Comparison of ENCODE assay signal across 8 cellular contexts in the genomic region with DNA sequence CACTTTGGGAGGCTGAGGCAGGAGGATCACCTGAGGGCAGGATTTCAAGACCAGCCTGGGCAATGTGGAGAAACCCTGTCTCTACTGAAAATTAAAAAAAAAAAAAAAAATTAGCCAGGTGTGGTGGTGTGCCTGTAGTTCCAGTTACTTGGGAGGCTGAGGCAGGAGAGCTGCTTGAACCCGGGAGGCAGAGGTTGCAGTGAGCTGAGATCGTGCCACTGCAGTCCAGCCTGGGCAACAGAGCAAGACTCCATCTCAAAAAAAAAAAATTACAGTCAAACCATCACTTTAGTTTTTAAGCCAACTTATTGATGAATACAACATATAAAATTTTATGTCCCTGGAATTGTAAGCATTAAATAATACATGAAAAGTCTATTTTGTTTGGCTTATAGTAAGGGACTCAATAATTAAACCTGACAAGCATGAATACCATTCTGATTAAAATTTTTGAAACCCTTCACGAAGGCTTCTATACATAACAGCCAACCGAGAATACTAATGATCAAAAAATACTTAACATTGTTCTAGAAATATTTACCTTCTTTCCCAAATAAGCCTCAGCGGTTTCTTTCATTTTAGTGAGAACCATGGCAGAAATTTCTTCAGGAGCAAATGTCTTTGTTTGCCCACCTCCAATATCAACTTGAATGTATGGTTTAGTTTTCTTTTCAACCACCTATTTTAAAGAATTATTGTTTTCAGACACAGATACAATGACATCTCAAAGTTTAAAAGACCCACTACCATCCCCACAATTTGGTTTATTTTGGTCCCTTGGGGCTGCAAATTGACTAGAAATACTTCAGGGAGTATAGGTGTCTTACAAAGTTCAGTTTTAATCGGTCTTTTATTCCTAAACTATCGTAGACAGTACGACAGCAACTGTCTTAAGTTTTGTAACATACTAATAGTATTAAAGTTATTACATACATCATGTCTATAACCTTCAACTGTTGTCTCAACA. TPM values are rescaled to one million over a fixed set of nuclear protein-coding genes. Genes with fewer than 3 reads are reported as not detected.
DNase-seq lines count a peak whose midpoint lies in the region; ATAC-seq and TF ChIP-seq lines count a peak whose summit lies in the region.

No MANE protein-coding gene starts in this region.

- no peak for DNase-seq in CD8-positive, alpha-beta T cell
- DNase-seq in Panc1 (ENCODE audit: low read depth, low spot score) (no peak), ovary (no peak), cerebellum (ENCODE audit: low spot score) (no peak), NK-92 (lab: John Stamatoyannopoulos, UW; ENCODE audit: unreplicated experiment) (no peak), D341Med (ENCODE audit: low spot score) (no peak)
- no peak for DNase-seq in activated CD8-positive, alpha-beta memory T cell treated with anti-CD3 and anti-CD28 coated beads, Interleukin-2, amount 50 U/mL, for 48 hours

- TF ChIP-seq CTCF in CD8-positive, alpha-beta T cell (IDR thresholded peaks at IDR 0.05) = no peak
- TF ChIP-seq CTCF in Panc1 (IDR thresholded peaks at IDR 0.05) = no peak
- no peak for TF ChIP-seq CTCF in ovary (IDR thresholded peaks at IDR 0.05)

- no TSS peak for BruUV-seq in Panc1 (replicated peaks; lab: Mats Ljungman, UMichigan)

- peaks cover 71% of the 10 kb centered on the region for H3K36me3 Mint-ChIP-seq in CD8-positive, alpha-beta T cell

- no peak for ATAC-seq in CD8-positive, alpha-beta T cell
- ATAC-seq in Panc1 = no peak

- no peak for TF ChIP-seq EP300 in ovary (IDR thresholded peaks at IDR 0.05)

- CTCF ChIA-PET in CD8-positive, alpha-beta T cell (lab: Charles Lee) = interaction anchor here (1.3 to 1.7 kb wide), 2 partner anchors 24 to 45 kb away, joined by 4 to 5 read pairs; no protein-coding TSS in a partner anchor
- CTCF ChIA-PET in Panc1 (lab: Charles Lee) = no interaction called here

- no peak for TF ChIP-seq POLR2A in ovary (IDR thresholded peaks at IDR 0.05)

- H3K27me3 ChIP-seq in CD8-positive, alpha-beta T cell (ENCODE audit: insufficient read depth, low read length) = no peaks in the 10 kb centered on the region
- H3K27me3 ChIP-seq in Panc1 (ENCODE audit: control insufficient read depth, insufficient read depth, low read length) = no peaks in the 10 kb centered on the region
- H3K27me3 ChIP-seq in esophagus (ENCODE audit: control insufficient read depth in 1 of 2, insufficient read depth in 2 of 2, low read length in 2 of 2) = no peaks in the 10 kb centered on the region
- no peaks in the 10 kb centered on the region for H3K27me3 ChIP-seq in ovary

- in situ Hi-C loops in Panc1 (cut with HindIII; ENCODE audit: low pct_unique_long_range_greater_than_20kb, low sequenced_read_pairs) = no loop called here

- H3K27ac ChIP-seq in CD8-positive, alpha-beta T cell (ENCODE audit: low read depth, low read length) = peak overlapping the region; percentile 97
- H3K27ac ChIP-seq in Panc1 (ENCODE audit: low read length) (peak overlapping the region; percentile 89), esophagus (ENCODE audit: low read depth in 2 of 2, low read length in 1 of 2) (peak overlapping the region in 1 of 2 donors; percentile 97), ovary (no peak overlapping the region)

- H3K4me3 ChIP-seq in CD8-positive, alpha-beta T cell (ENCODE audit: low read depth, low read length) = peak overlapping the region; percentile 87
- H3K4me3 ChIP-seq in Panc1 (ENCODE audit: low read depth in 2 of 2, low read length in 2 of 2) (peak overlapping the region; percentile 89 to 95), esophagus (ENCODE audit: low read depth in 1 of 2, low read length in 2 of 2) (peak overlapping the region; percentile 85 to 98), ovary (peak overlapping the region; percentile 97)

- H3K27me3 Mint-ChIP-seq in CD8-positive, alpha-beta T cell (ENCODE audit: low read depth) = no peaks in the 10 kb centered on the region

- peak overlapping the region; percentile 97 for H3K4me3 Mint-ChIP-seq in CD8-positive, alpha-beta T cell

- peaks cover 56% of the 10 kb centered on the region for H3K4me1 ChIP-seq in CD8-positive, alpha-beta T cell (ENCODE audit: insufficient read depth, low read length)
- H3K4me1 ChIP-seq in Panc1 (ENCODE audit: control insufficient read depth, insufficient read depth, low read length) (peaks cover 45% of the 10 kb centered on the region), esophagus (ENCODE audit: control insufficient read depth in 2 of 2, insufficient read depth in 2 of 2, low read length in 1 of 2) (peaks cover 0 to 2% of the 10 kb centered on the region in 2 donors), ovary (ENCODE audit: insufficient read depth) (peaks cover 11% of the 10 kb centered on the region)

- peaks cover 59% of the 10 kb centered on the region for H3K4me1 Mint-ChIP-seq in CD8-positive, alpha-beta T cell (ENCODE audit: low read depth)

- no peaks in the 10 kb centered on the region for H3K9me3 Mint-ChIP-seq in CD8-positive, alpha-beta T cell

- H3K27ac Mint-ChIP-seq in CD8-positive, alpha-beta T cell = peak overlapping the region; percentile 99

- POLR2A ChIA-PET in CD8-positive, alpha-beta T cell (lab: Charles Lee) = interaction anchor here (1.4 to 3.0 kb wide), 6 partner anchors 13 to 299 kb away, joined by 8 to 40 read pairs (median 12); a partner anchor contains a TSS
- POLR2A ChIA-PET in Panc1 (lab: Charles Lee) = no interaction called here

- WGBS in esophagus, 2 donors = 13 to 14% methylated on average over 8 of the region's 8 CpGs
- WGBS in ovary, 3 donors = 7 to 12% (median 12%) methylated on average over 8 of the region's 8 CpGs

- no peaks in the 10 kb centered on the region for H3K9me3 ChIP-seq in CD8-positive, alpha-beta T cell (ENCODE audit: low read length)
- H3K9me3 ChIP-seq in Panc1 (ENCODE audit: control insufficient read depth, insufficient read depth, low read depth, low read length) (no peaks in the 10 kb centered on the region), esophagus (ENCODE audit: control insufficient read depth in 2 of 2, insufficient read depth in 1 of 2, low read depth in 1 of 2, low read length in 1 of 2) (no peaks in the 10 kb centered on the region), ovary (no peaks in the 10 kb centered on the region)

- peaks cover 19% of the 10 kb centered on the region for H3K36me3 ChIP-seq in CD8-positive, alpha-beta T cell (ENCODE audit: insufficient read depth, low read length)
- H3K36me3 ChIP-seq in Panc1 (ENCODE audit: control insufficient read depth, insufficient read depth, low read length) (peaks cover 37% of the 10 kb centered on the region), esophagus (ENCODE audit: control insufficient read depth in 2 of 2, insufficient read depth in 2 of 2, low read length in 1 of 2) (peaks cover 4% of the 10 kb centered on the region in 2 donors), ovary (no peaks in the 10 kb centered on the region)

- intact Hi-C loops in CD8-positive, alpha-beta T cell (cut with DNase I, micrococcal nuclease) = loop anchor here (1.0 to 10.0 kb wide), 6 partner anchors 57 to 1482 kb away; a partner anchor contains a TSS
- intact Hi-C loops in Panc1 (cut with micrococcal nuclease; ENCODE audit: unreplicated experiment) = no loop called here
- intact Hi-C loops in ovary (cut with DNase I) = loop anchor here in 1 of 4 donors (2.0 to 5.0 kb wide), 2 partner anchors 51 to 1087 kb away; a partner anchor contains a TSS

RNA-seq across cellular contexts. Expression of a gene that starts 1.2 kb away (rescaled TPM):
- 100 to 1,000 TPM; 354 to 372 TPM for total RNA-seq in CD8-positive, alpha-beta T cell
- 281 TPM for total RNA-seq in Panc1 (2021; ENCODE audit: unreplicated experiment)
- polyA plus RNA-seq in Panc1 (2012; ENCODE audit: insufficient read length) = 225 TPM
- 100 to 1,000 TPM in 1 of 2 donors, 10 to 100 TPM in 1; 63.8 to 138 TPM for polyA plus RNA-seq in esophagus
- total RNA-seq in ovary = 100 to 1,000 TPM in 6 of 7 donors, 10 to 100 TPM in 1; 67.1 to 250 (median 147) TPM
- 100 to 1,000 TPM; 111 to 309 TPM for polyA plus RNA-seq in ovary
- total RNA-seq in cerebellum = 37.9 TPM

RNA-seq across cellular contexts. Expression of a gene that starts 21.7 kb away (rescaled TPM):
- 10 to 100 TPM; 81.0 to 84.1 TPM for total RNA-seq in CD8-positive, alpha-beta T cell
- 48.6 TPM for total RNA-seq in Panc1 (2021; ENCODE audit: unreplicated experiment)
- 21.5 TPM for polyA plus RNA-seq in Panc1 (2012; ENCODE audit: insufficient read length)
- 10 to 100 TPM in 1 of 2 donors, 1 to 10 TPM in 1; 9.9 to 10.9 TPM for polyA plus RNA-seq in esophagus
- total RNA-seq in ovary = 10 to 100 TPM; 36.5 to 53.7 (median 43.9) TPM
- 10 to 100 TPM in 1 of 2 donors, 1 to 10 TPM in 1; 9.4 to 23.4 TPM for polyA plus RNA-seq in ovary
- total RNA-seq in cerebellum = 83.3 TPM

RNA-seq across cellular contexts. Expression of a gene that starts 39.6 kb away (rescaled TPM):
- total RNA-seq in CD8-positive, alpha-beta T cell = 1 to 10 TPM; 6.2 to 6.9 TPM
- total RNA-seq in Panc1 (2021; ENCODE audit: unreplicated experiment) (33.9 TPM), ovary (10 to 100 TPM in 4 of 7 donors, 1 to 10 TPM in 3; 7.7 to 24.4 (median 13.8) TPM), cerebellum (11.1 TPM)
- polyA plus RNA-seq in Panc1 (2012; ENCODE audit: insufficient read length) = 32.0 TPM
- polyA plus RNA-seq in esophagus (10 to 100 TPM; 10.8 to 17.7 TPM), ovary (10 to 100 TPM; 15.0 to 21.3 TPM)

RNA-seq across cellular contexts. Expression of a gene that starts 50.3 kb away (rescaled TPM):
- total RNA-seq in CD8-positive, alpha-beta T cell = 10 to 100 TPM; 37.8 to 38.3 TPM
- total RNA-seq in Panc1 (2021; ENCODE audit: unreplicated experiment) (27.3 TPM), ovary (10 to 100 TPM; 26.8 to 39.8 (median 34.6) TPM), cerebellum (23.1 TPM)
- polyA plus RNA-seq in Panc1 (2012; ENCODE audit: insufficient read length) = 19.0 TPM
- polyA plus RNA-seq in esophagus (10 to 100 TPM; 17.2 to 22.7 TPM), ovary (10 to 100 TPM; 18.2 to 46.6 TPM)

Comparison
In these comparisons a context has a peak if more than half of its experiments do, and no peak if none do; other contexts are left out.
1. H3K27ac ChIP-seq: peak in CD8-positive, alpha-beta T cell (single experiment) and Panc1 (single experiment); none in ovary (0 of 2).
2. Peak in every context shown above with its lines, with median percentiles within 50 percentile points of each other: H3K4me3 ChIP-seq.